Comparison of ENCODE assay signal across 1 cellular context in genomic region chr9:130927995-130928900, GRCh38.
A peak's percentile ranks its signal among the peaks of the same experiment; 100 is the strongest.
TF ChIP-seq lines count a peak whose summit lies in the region.

No MANE protein-coding gene starts in this region.

TF ChIP-seq in GM12878, 131 proteins besides CTCF, POLR2A, EP300 and RAD21 (continued from another document):
- no peak for TF ChIP-seq ZNF687 (IDR thresholded peaks at IDR 0.05)
- no peak for TF ChIP-seq ZZZ3 (IDR thresholded peaks at IDR 0.05; ENCODE audit: control insufficient read depth, insufficient read length, low read depth)
- no peak for TF ChIP-seq SIN3A (IDR thresholded peaks at IDR 0.05; ENCODE audit: low read depth, low read length)
- no peak for TF ChIP-seq ATF3 (IDR thresholded peaks at IDR 0.05; ENCODE audit: borderline replicate concordance, extremely low read depth, low read depth, low read length)
- peak; percentile 48 for TF ChIP-seq PBX3 (IDR thresholded peaks at IDR 0.05; ENCODE audit: insufficient replicate concordance, low read depth, low read length)
- TF ChIP-seq NR2C1 (IDR thresholded peaks at IDR 0.05): no peak
- TF ChIP-seq ZNF384 (IDR thresholded peaks at IDR 0.05; ENCODE audit: borderline replicate concordance, low read depth, low read length): no peak
- TF ChIP-seq ZSCAN29 (IDR thresholded peaks at IDR 0.05): no peak
